Comparison of ENCODE assay signal across 21 cellular contexts in genomic region chr10:74013004-74013403, GRCh38. TPM values are rescaled to one million over a fixed set of nuclear protein-coding genes. Genes with fewer than 3 reads are reported as not detected.
DNase-seq lines count a peak whose midpoint lies in the region; ATAC-seq and TF ChIP-seq lines count a peak whose summit lies in the region.
"Had no signal": no experiment of that assay in that cellular context is flagged by ENCODE, and none has a peak within 500 bp of the region (broad histone marks: within the 10 kb centered on the region; RNA-seq: fewer than 3 reads in every experiment).

No MANE protein-coding gene starts in this region.

- H3K36me3 ChIP-seq in neutrophil (no peaks in the 10 kb centered on the region), testis (ENCODE audit: low read depth, missing control alignments) (no peaks in the 10 kb centered on the region)
- H3K36me3 ChIP-seq: ovary, right lobe of liver had no signal

- H3K9me3 ChIP-seq in neutrophil (no peaks in the 10 kb centered on the region), testis (no peaks in the 10 kb centered on the region)
- H3K9me3 ChIP-seq: ovary, right lobe of liver had no signal

- DNase-seq in AG10803 (ENCODE audit: low read depth) (peak; percentile 50), HL-60 (ENCODE audit: low read depth in 1 of 2, low spot score in 1 of 2) (no peak), chondrocyte (ENCODE audit: low spot score) (no peak), testis (no peak)
- no peak for DNase-seq in activated T-cell treated with anti-CD3 and anti-CD28 coated beads, Interleukin-2, amount 50 U/mL, for 72 hours
- DNase-seq: ACHN; activated CD4-positive, alpha-beta T cell treated with anti-CD3 and anti-CD28 coated beads, Interleukin-2, amount 10 ng/mL, durations not matched to agents 24 days and 14 days; activated naive CD8-positive, alpha-beta T cell treated with anti-CD3 and anti-CD28 coated beads, Interleukin-2, amount 10 ng/mL, durations not matched to agents 7 days and 5 days; endodermal cell; glutamatergic neuron; NCI-H1048; NCI-H2029; NCI-H226; ovary; right lobe of liver; SHP77 treated with DMSO at 0.1 percent for 48 hours; stimulated activated CD8-positive, alpha-beta memory T cell treated with anti-CD3 and anti-CD28 coated beads, Interleukin-4, amount 100 ng/mL, for 48 hours had no signal

- H3K36me3 Mint-ChIP-seq in chondrocyte (ENCODE audit: low read depth) = peaks cover 3% of the 10 kb centered on the region
- no peaks in the 10 kb centered on the region for H3K36me3 Mint-ChIP-seq in activated T-cell treated with anti-CD3 and anti-CD28 coated beads, Interleukin-2, amount 50 U/mL, for 72 hours (ENCODE audit: insufficient read depth in 2 of 2)
- H3K36me3 Mint-ChIP-seq: activated naive CD8-positive, alpha-beta T cell treated with anti-CD3 and anti-CD28 coated beads, Interleukin-2, amount 10 ng/mL, durations not matched to agents 7 days and 5 days had no signal

- no peak for ATAC-seq in GM21515 (IDR thresholded peaks at IDR 0.05; ENCODE audit: unreplicated experiment)
- ATAC-seq in GM21360 (IDR thresholded peaks at IDR 0.05; ENCODE audit: unreplicated experiment) = no peak
- ATAC-seq in activated T-cell treated with anti-CD3 and anti-CD28 coated beads, Interleukin-2, amount 50 U/mL, for 72 hours (replicated peaks in 1 of 2) = no peak
- ATAC-seq: right lobe of liver had no signal

- no peak for TF ChIP-seq POLR2A in testis (IDR thresholded peaks at IDR 0.05)

- peak overlapping the region; percentile 76 for H3K27ac ChIP-seq in HL-60 (replicated peaks)
- H3K27ac ChIP-seq in neutrophil = peak overlapping the region; percentile 71
- H3K27ac ChIP-seq in testis = no peak overlapping the region
- H3K27ac ChIP-seq: C4-2B, ovary, right lobe of liver had no signal

- intact Hi-C loops in testis (cut with DNase I; ENCODE audit: low total_unique reads) = no loop called here

- H3K4me1 ChIP-seq in neutrophil (ENCODE audit: control insufficient read depth in 1 of 2, insufficient read depth in 1 of 2, low read depth in 1 of 2, low read length in 1 of 2) (peaks cover 39 to 48% of the 10 kb centered on the region in 2 experiments), testis (peaks cover 28% of the 10 kb centered on the region)

- WGBS in testis, 2 donors = 74 to 93% methylated on average over 1 of the region's 1 CpG

- no peaks in the 10 kb centered on the region for H3K27me3 Mint-ChIP-seq in chondrocyte (ENCODE audit: low read depth)
- no peaks in the 10 kb centered on the region for H3K27me3 Mint-ChIP-seq in activated T-cell treated with anti-CD3 and anti-CD28 coated beads, Interleukin-2, amount 50 U/mL, for 72 hours (ENCODE audit: low read depth)
- H3K27me3 Mint-ChIP-seq: activated CD4-positive, alpha-beta T cell treated with anti-CD3 and anti-CD28 coated beads, Interleukin-2, amount 10 ng/mL, durations not matched to agents 24 days and 14 days; activated naive CD8-positive, alpha-beta T cell treated with anti-CD3 and anti-CD28 coated beads, Interleukin-2, amount 10 ng/mL, durations not matched to agents 7 days and 5 days had no signal

- TF ChIP-seq CTCF in AG10803 (conservative IDR thresholded peaks at IDR 0.05; ENCODE audit: low read length) = no peak
- TF ChIP-seq CTCF in HL-60 (IDR thresholded peaks at IDR 0.05; ENCODE audit: insufficient read depth, low read length) = no peak
- TF ChIP-seq CTCF in chondrocyte (IDR thresholded peaks at IDR 0.05) = no peak
- no peak for TF ChIP-seq CTCF in neutrophil (IDR thresholded peaks at IDR 0.05)
- TF ChIP-seq CTCF in testis (IDR thresholded peaks at IDR 0.05) = no peak

- H3K9me3 Mint-ChIP-seq in chondrocyte (ENCODE audit: low read depth) = no peaks in the 10 kb centered on the region
- no peaks in the 10 kb centered on the region for H3K9me3 Mint-ChIP-seq in activated T-cell treated with anti-CD3 and anti-CD28 coated beads, Interleukin-2, amount 50 U/mL, for 72 hours
- H3K9me3 Mint-ChIP-seq: activated CD4-positive, alpha-beta T cell treated with anti-CD3 and anti-CD28 coated beads, Interleukin-2, amount 10 ng/mL, durations not matched to agents 24 days and 14 days; activated naive CD8-positive, alpha-beta T cell treated with anti-CD3 and anti-CD28 coated beads, Interleukin-2, amount 10 ng/mL, durations not matched to agents 7 days and 5 days; endodermal cell had no signal

- H3K4me1 Mint-ChIP-seq in chondrocyte (ENCODE audit: low read depth) = peaks cover 79% of the 10 kb centered on the region
- H3K4me1 Mint-ChIP-seq in activated T-cell treated with anti-CD3 and anti-CD28 coated beads, Interleukin-2, amount 50 U/mL, for 72 hours (ENCODE audit: low read depth) = peaks cover 22% of the 10 kb centered on the region

- H3K27me3 ChIP-seq in HL-60 (ENCODE audit: insufficient read depth, poor library complexity, severe bottlenecking) (no peaks in the 10 kb centered on the region), neutrophil (no peaks in the 10 kb centered on the region), testis (no peaks in the 10 kb centered on the region)
- H3K27me3 ChIP-seq: ovary, right lobe of liver had no signal

- H3K4me3 ChIP-seq in AG10803 (ENCODE audit: low read length) (no peak overlapping the region), HL-60 (replicated peaks; ENCODE audit: insufficient read depth, low read length) (no peak overlapping the region), neutrophil (ENCODE audit: low read depth in 1 of 2, low read length in 1 of 2) (no peak overlapping the region), testis (no peak overlapping the region)
- H3K4me3 ChIP-seq: ovary, right lobe of liver had no signal

- H3K27ac Mint-ChIP-seq in chondrocyte (ENCODE audit: unreplicated experiment) = peak overlapping the region; percentile 87
- no peak overlapping the region for H3K27ac Mint-ChIP-seq in activated T-cell treated with anti-CD3 and anti-CD28 coated beads, Interleukin-2, amount 50 U/mL, for 72 hours
- H3K27ac Mint-ChIP-seq: activated CD4-positive, alpha-beta T cell treated with anti-CD3 and anti-CD28 coated beads, Interleukin-2, amount 10 ng/mL, durations not matched to agents 24 days and 14 days; endodermal cell had no signal

- no peak overlapping the region for H3K4me3 Mint-ChIP-seq in chondrocyte (ENCODE audit: unreplicated experiment)
- no peak overlapping the region for H3K4me3 Mint-ChIP-seq in activated T-cell treated with anti-CD3 and anti-CD28 coated beads, Interleukin-2, amount 50 U/mL, for 72 hours
- H3K4me3 Mint-ChIP-seq: activated CD4-positive, alpha-beta T cell treated with anti-CD3 and anti-CD28 coated beads, Interleukin-2, amount 10 ng/mL, durations not matched to agents 24 days and 14 days; activated naive CD8-positive, alpha-beta T cell treated with anti-CD3 and anti-CD28 coated beads, Interleukin-2, amount 10 ng/mL, durations not matched to agents 7 days and 5 days; endodermal cell had no signal

RNA-seq across cellular contexts. Expression of gene VCL, which starts 15.1 kb away (rescaled TPM):
- total RNA-seq in chondrocyte (429 to 498 TPM (median 485 TPM) in 3 replicates), testis (100 to 1,000 TPM; 267 to 272 TPM)
- 106 TPM for polyA plus RNA-seq in testis (ENCODE audit: insufficient read depth, low read depth, low replicate concordance)
- 10 to 100 TPM; 12.2 to 19.2 TPM for total RNA-seq in activated T-cell treated with anti-CD3 and anti-CD28 coated beads, Interleukin-2, amount 50 U/mL, for 72 hours

Comparison
In these comparisons a context has a peak if more than half of its experiments do, and no peak if none do; other contexts are left out.
1. H3K27ac ChIP-seq: peak in HL-60 (single experiment) and neutrophil (single experiment); none in testis (0 of 2).
2. RNA of gene VCL, which starts 15.1 kb away (total RNA-seq): 429 to 498 TPM in chondrocyte and 267 to 272 TPM in testis; 12.2 to 19.2 TPM in activated T-cell treated with anti-CD3 and anti-CD28 coated beads, Interleukin-2, amount 50 U/mL, for 72 hours; every median in the first group is over 10 times any median in the second.